Comparison of ENCODE assay signal across 9 cellular contexts in the genomic region with DNA sequence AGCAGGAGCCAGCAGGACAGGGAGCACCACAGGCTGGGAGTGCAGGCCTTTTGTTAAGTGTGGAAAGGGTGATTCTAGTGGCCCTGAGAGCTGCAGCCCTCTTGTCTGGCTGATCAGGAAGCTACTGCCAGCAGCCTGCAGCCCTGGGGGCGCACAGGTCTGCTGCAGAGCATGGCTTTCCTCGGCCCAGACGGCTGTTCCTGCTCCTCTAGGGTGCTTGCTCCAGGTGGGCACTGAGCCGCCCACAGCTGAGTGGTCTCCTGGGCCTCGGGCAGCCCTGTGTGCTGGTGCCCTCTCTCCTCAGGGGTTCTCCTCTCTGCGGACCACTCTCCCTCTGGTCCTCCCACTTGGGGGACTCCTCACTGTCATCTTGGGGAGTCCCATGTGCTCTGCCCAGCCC. TPM values are rescaled to one million over a fixed set of nuclear protein-coding genes. Genes with fewer than 3 reads are reported as not detected.
A peak's percentile ranks its signal among the peaks of the same experiment; 100 is the strongest.
DNase-seq lines count a peak whose midpoint lies in the region; ATAC-seq, FAIRE-seq and TF ChIP-seq lines count a peak whose summit lies in the region.
"Had no signal": no experiment of that assay in that cellular context is flagged by ENCODE, and none has a peak within 500 bp of the region (broad histone marks: within the 10 kb centered on the region; RNA-seq: fewer than 3 reads in every experiment).

No MANE protein-coding gene starts in this region.

- DNase-seq in CD4-positive, alpha-beta memory T cell: peak in 1 of 5 donors; percentile 33
- DNase-seq in activated CD4-positive, alpha-beta memory T cell treated with anti-CD3 and anti-CD28 coated beads, Interleukin-2, amount 10 ng/mL, durations not matched to agents 7 days and 5 days: no peak
- no peak for DNase-seq in naive thymus-derived CD8-positive, alpha-beta T cell
- DNase-seq in MG63: no peak
- no peak for DNase-seq in pancreas
- no peak for DNase-seq in urothelium cell line (ENCODE audit: low spot score)
- DNase-seq: nucleus accumbens had no signal

- no peaks in the 10 kb centered on the region for H3K27me3 Mint-ChIP-seq in CD4-positive, alpha-beta memory T cell
- H3K27me3 Mint-ChIP-seq in activated CD4-positive, alpha-beta memory T cell treated with anti-CD3 and anti-CD28 coated beads, Interleukin-2, amount 10 ng/mL, durations not matched to agents 7 days and 5 days: no peaks in the 10 kb centered on the region
- no peaks in the 10 kb centered on the region for H3K27me3 Mint-ChIP-seq in naive thymus-derived CD8-positive, alpha-beta T cell

- H3K4me1 Mint-ChIP-seq in CD4-positive, alpha-beta memory T cell: peaks cover 71 to 98% (median 84%) of the 10 kb centered on the region in 4 donors
- H3K4me1 Mint-ChIP-seq in activated CD4-positive, alpha-beta memory T cell treated with anti-CD3 and anti-CD28 coated beads, Interleukin-2, amount 10 ng/mL, durations not matched to agents 7 days and 5 days: peaks cover 95% of the 10 kb centered on the region
- H3K4me1 Mint-ChIP-seq in naive thymus-derived CD8-positive, alpha-beta T cell: peaks cover 57 to 99% (median 96%) of the 10 kb centered on the region in 4 donors

- peak overlapping the region; percentile 96 to 100 (median 99) for H3K4me3 Mint-ChIP-seq in CD4-positive, alpha-beta memory T cell
- H3K4me3 Mint-ChIP-seq in activated CD4-positive, alpha-beta memory T cell treated with anti-CD3 and anti-CD28 coated beads, Interleukin-2, amount 10 ng/mL, durations not matched to agents 7 days and 5 days: peak overlapping the region; percentile 99
- peak overlapping the region; percentile 76 to 99 (median 98) for H3K4me3 Mint-ChIP-seq in naive thymus-derived CD8-positive, alpha-beta T cell

- intact Hi-C loops in CD4-positive, alpha-beta memory T cell (cut with micrococcal nuclease): no loop called here
- intact Hi-C loops in pancreas (cut with DNase I): no loop called here

- H3K27ac ChIP-seq in CD4-positive, alpha-beta memory T cell (ENCODE audit: low read depth, low read length): peak overlapping the region; percentile 83
- no peak overlapping the region for H3K27ac ChIP-seq in pancreas

- POLR2A ChIA-PET in CD4-positive, alpha-beta memory T cell (lab: Charles Lee; ENCODE audit: partially characterized antibody): interaction anchor here (0.6 to 22.5 kb wide), 17 partner anchors 10 to 155 kb away, joined by 3 to 520 read pairs (median 10); a partner anchor contains a TSS
- POLR2A ChIA-PET in activated CD4-positive, alpha-beta memory T cell treated with anti-CD3 and anti-CD28 coated beads, Interleukin-2, amount 10 ng/mL, durations not matched to agents 7 days and 5 days (lab: Charles Lee): interaction anchor here (1.1 to 11.9 kb wide), 13 partner anchors 11 to 154 kb away, joined by 3 to 308 read pairs (median 7); a partner anchor contains a TSS
- POLR2A ChIA-PET in naive thymus-derived CD8-positive, alpha-beta T cell (lab: Charles Lee): interaction anchor here (0.6 to 25.9 kb wide), 14 partner anchors 2 to 169 kb away, joined by 3 to 643 read pairs (median 15); a partner anchor contains a TSS

- H3K4me1 ChIP-seq in CD4-positive, alpha-beta memory T cell (ENCODE audit: insufficient read depth, low read length): peaks cover 97% of the 10 kb centered on the region
- H3K4me1 ChIP-seq in pancreas: peaks cover 42 to 66% (median 46%) of the 10 kb centered on the region in 3 donors

- H3K27me3 ChIP-seq in CD4-positive, alpha-beta memory T cell (ENCODE audit: insufficient read depth, low read length): no peaks in the 10 kb centered on the region
- H3K27me3 ChIP-seq in MG63: no peaks in the 10 kb centered on the region
- H3K27me3 ChIP-seq in pancreas: no peaks in the 10 kb centered on the region

- 81 to 86% methylated on average over 6 of the region's 6 CpGs for WGBS in pancreas, 2 donors

- peak; percentile 30 for ATAC-seq in HG03432 (IDR thresholded peaks at IDR 0.05; ENCODE audit: unreplicated experiment)
- peak in 1 of 2 donors; percentile 16 for ATAC-seq in naive thymus-derived CD8-positive, alpha-beta T cell
- no peak for ATAC-seq in pancreas
- ATAC-seq in HG02678 (IDR thresholded peaks at IDR 0.05; ENCODE audit: unreplicated experiment): no peak

- H3K9me3 Mint-ChIP-seq in CD4-positive, alpha-beta memory T cell: no peaks in the 10 kb centered on the region
- H3K9me3 Mint-ChIP-seq in activated CD4-positive, alpha-beta memory T cell treated with anti-CD3 and anti-CD28 coated beads, Interleukin-2, amount 10 ng/mL, durations not matched to agents 7 days and 5 days: no peaks in the 10 kb centered on the region
- no peaks in the 10 kb centered on the region for H3K9me3 Mint-ChIP-seq in naive thymus-derived CD8-positive, alpha-beta T cell

- no peaks in the 10 kb centered on the region for H3K9me3 ChIP-seq in CD4-positive, alpha-beta memory T cell (ENCODE audit: control insufficient read depth in 1 of 2, low read length in 2 of 2)
- H3K9me3 ChIP-seq in MG63 (no peaks in the 10 kb centered on the region), pancreas (no peaks in the 10 kb centered on the region)

- peaks cover 17% of the 10 kb centered on the region for H3K36me3 ChIP-seq in CD4-positive, alpha-beta memory T cell (ENCODE audit: insufficient read depth, low read length)
- H3K36me3 ChIP-seq in MG63: no peaks in the 10 kb centered on the region
- H3K36me3 ChIP-seq in pancreas: no peaks in the 10 kb centered on the region

- peak overlapping the region; percentile 90 to 99 (median 98) for H3K27ac Mint-ChIP-seq in CD4-positive, alpha-beta memory T cell
- H3K27ac Mint-ChIP-seq in activated CD4-positive, alpha-beta memory T cell treated with anti-CD3 and anti-CD28 coated beads, Interleukin-2, amount 10 ng/mL, durations not matched to agents 7 days and 5 days: peak overlapping the region; percentile 85
- peak overlapping the region; percentile 86 to 99 (median 97) for H3K27ac Mint-ChIP-seq in naive thymus-derived CD8-positive, alpha-beta T cell

- TF ChIP-seq CTCF in pancreas (IDR thresholded peaks at IDR 0.05): no peak

- H3K4me3 ChIP-seq in CD4-positive, alpha-beta memory T cell (ENCODE audit: low read length in 2 of 2): peak overlapping the region; percentile 23
- no peak overlapping the region for H3K4me3 ChIP-seq in MG63
- H3K4me3 ChIP-seq in pancreas: no peak overlapping the region

- CTCF ChIA-PET in CD4-positive, alpha-beta memory T cell (lab: Charles Lee; ENCODE audit: partially characterized antibody): interaction anchor here (0.9 to 9.4 kb wide), 15 partner anchors 15 to 226 kb away, joined by 3 to 88 read pairs (median 4); a partner anchor contains a TSS
- CTCF ChIA-PET in activated CD4-positive, alpha-beta memory T cell treated with anti-CD3 and anti-CD28 coated beads, Interleukin-2, amount 10 ng/mL, durations not matched to agents 7 days and 5 days (lab: Charles Lee): interaction anchor here (0.9 to 5.1 kb wide), 10 partner anchors 10 to 81 kb away, joined by 3 to 35 read pairs (median 8); a partner anchor contains a TSS

- peaks cover 12 to 57% of the 10 kb centered on the region in 2 donors for H3K36me3 Mint-ChIP-seq in CD4-positive, alpha-beta memory T cell
- H3K36me3 Mint-ChIP-seq in activated CD4-positive, alpha-beta memory T cell treated with anti-CD3 and anti-CD28 coated beads, Interleukin-2, amount 10 ng/mL, durations not matched to agents 7 days and 5 days (ENCODE audit: low read depth): peaks cover 56% of the 10 kb centered on the region
- H3K36me3 Mint-ChIP-seq in naive thymus-derived CD8-positive, alpha-beta T cell: peaks cover 0 to 12% (median 3%) of the 10 kb centered on the region in 3 donors

- FAIRE-seq in pancreas (lab: Jason Lieb, UNC) (no peak), urothelium cell line (lab: Jason Lieb, UNC) (no peak)

RNA-seq across cellular contexts. Expression of a gene that starts 18.9 kb away (rescaled TPM):
- 100 to 1,000 TPM; 272 to 293 TPM for total RNA-seq in CD4-positive, alpha-beta memory T cell
- polyA plus RNA-seq in CD4-positive, alpha-beta memory T cell: 10 to 100 TPM; 17.1 to 51.1 TPM
- total RNA-seq in activated CD4-positive, alpha-beta memory T cell treated with anti-CD3 and anti-CD28 coated beads, Interleukin-2, amount 10 ng/mL, durations not matched to agents 7 days and 5 days: 100 to 1,000 TPM; 168 to 175 TPM
- total RNA-seq in naive thymus-derived CD8-positive, alpha-beta T cell: 100 to 1,000 TPM; 300 to 322 TPM
- 10 to 100 TPM; 23.4 to 41.9 (median 24.0) TPM for polyA plus RNA-seq in naive thymus-derived CD8-positive, alpha-beta T cell
- 1.2 and 5.8 TPM in 2 replicates for total RNA-seq in MG63 (2014; rRNA removed; shearing (Covaris generic); ENCODE audit: low replicate concordance)
- 10 to 100 TPM; 11.5 to 20.2 (median 14.6) TPM for total RNA-seq in pancreas
- polyA plus RNA-seq in pancreas: 10 to 100 TPM; 10.3 to 19.9 TPM

Comparison
In these comparisons a context has a peak if more than half of its experiments do, and no peak if none do; other contexts are left out.
1. H3K4me3 ChIP-seq: peak in CD4-positive, alpha-beta memory T cell (2 of 2); none in MG63 (single experiment) and pancreas (0 of 4).
2. RNA of a gene that starts 18.9 kb away (total RNA-seq): 300 to 322 TPM in naive thymus-derived CD8-positive, alpha-beta T cell, 272 to 293 TPM in CD4-positive, alpha-beta memory T cell and 168 to 175 TPM in activated CD4-positive, alpha-beta memory T cell treated with anti-CD3 and anti-CD28 coated beads, Interleukin-2, amount 10 ng/mL, durations not matched to agents 7 days and 5 days; 11.5 to 20.2 TPM in pancreas and 1.2 to 5.8 TPM in MG63; every median in the first group is over 4 times any median in the second.
3. Peak in every context shown above with its lines, with median percentiles within 50 percentile points of each other: H3K27ac Mint-ChIP-seq and H3K4me3 Mint-ChIP-seq.